Comparison of ENCODE assay signal across 2 cellular contexts in the genomic region with DNA sequence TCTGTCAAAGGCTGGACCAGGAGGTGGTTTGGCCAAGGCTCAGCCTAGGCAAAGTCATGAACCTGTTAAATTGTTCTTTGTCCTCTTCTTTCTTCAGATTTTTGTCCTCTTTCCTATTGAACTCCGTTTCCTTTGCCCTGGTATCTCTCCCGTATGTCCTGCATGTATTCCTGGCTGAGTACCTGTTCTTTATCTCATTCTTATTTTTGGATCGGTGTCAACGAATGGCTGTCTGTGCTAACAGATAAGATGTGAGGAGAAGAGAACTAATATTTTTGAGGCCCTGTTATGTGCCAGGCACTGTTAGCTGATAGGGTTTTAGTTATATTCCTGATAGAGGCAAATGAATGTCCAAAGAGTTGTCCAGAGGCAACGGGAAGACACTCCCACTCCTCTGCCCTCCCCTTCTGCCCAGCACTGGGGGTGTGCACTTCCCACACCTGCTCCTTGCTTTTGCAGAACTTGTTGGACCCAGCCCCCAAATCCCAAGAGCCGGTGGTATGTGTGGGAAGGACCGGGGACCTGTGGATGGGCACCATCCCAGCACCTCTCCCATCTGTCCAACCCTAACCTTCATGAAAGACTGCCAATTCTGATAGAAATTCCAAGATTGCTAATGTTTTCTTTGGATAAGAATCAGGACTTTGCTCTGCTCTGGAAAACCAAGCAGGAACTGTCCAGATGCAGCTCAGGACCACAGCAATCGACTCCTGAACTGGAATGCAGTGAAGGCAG.
A peak's percentile ranks its signal among the peaks of the same experiment; 100 is the strongest.
TF ChIP-seq lines count a peak whose summit lies in the region.

No MANE protein-coding gene starts in this region.

TF ChIP-seq in K562, 482 proteins besides CTCF, POLR2A, EP300 and RAD21:
- no peak for TF ChIP-seq HMGN3 (IDR thresholded peaks at IDR 0.05; ENCODE audit: borderline replicate concordance, extremely low read depth, insufficient read length, low read depth, low read length)
- TF ChIP-seq PHF20 (IDR thresholded peaks at IDR 0.05; ENCODE audit: partially characterized antibody), result no peak
- TF ChIP-seq ZNF134 (CRISPR knock-in tag; conservative IDR thresholded peaks at IDR 0.05), result no peak
- TF ChIP-seq ARID1B (IDR thresholded peaks at IDR 0.05), result peak; percentile 49; the same call in 1 of the 2 replicates
- no peak for TF ChIP-seq KAT2B (IDR thresholded peaks at IDR 0.05; ENCODE audit: low read depth, low read length)
- no peak for TF ChIP-seq ZNF197 (CRISPR knock-in tag; IDR thresholded peaks at IDR 0.05; ENCODE audit: low read depth)
- TF ChIP-seq, protein P1, sequence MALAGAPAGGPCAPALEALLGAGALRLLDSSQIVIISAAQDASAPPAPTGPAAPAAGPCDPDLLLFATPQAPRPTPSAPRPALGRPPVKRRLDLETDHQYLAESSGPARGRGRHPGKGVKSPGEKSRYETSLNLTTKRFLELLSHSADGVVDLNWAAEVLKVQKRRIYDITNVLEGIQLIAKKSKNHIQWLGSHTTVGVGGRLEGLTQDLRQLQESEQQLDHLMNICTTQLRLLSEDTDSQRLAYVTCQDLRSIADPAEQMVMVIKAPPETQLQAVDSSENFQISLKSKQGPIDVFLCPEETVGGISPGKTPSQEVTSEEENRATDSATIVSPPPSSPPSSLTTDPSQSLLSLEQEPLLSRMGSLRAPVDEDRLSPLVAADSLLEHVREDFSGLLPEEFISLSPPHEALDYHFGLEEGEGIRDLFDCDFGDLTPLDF (CRISPR knock-in tag; IDR thresholded peaks at IDR 0.05), result no peak
- TF ChIP-seq, protein P2, sequence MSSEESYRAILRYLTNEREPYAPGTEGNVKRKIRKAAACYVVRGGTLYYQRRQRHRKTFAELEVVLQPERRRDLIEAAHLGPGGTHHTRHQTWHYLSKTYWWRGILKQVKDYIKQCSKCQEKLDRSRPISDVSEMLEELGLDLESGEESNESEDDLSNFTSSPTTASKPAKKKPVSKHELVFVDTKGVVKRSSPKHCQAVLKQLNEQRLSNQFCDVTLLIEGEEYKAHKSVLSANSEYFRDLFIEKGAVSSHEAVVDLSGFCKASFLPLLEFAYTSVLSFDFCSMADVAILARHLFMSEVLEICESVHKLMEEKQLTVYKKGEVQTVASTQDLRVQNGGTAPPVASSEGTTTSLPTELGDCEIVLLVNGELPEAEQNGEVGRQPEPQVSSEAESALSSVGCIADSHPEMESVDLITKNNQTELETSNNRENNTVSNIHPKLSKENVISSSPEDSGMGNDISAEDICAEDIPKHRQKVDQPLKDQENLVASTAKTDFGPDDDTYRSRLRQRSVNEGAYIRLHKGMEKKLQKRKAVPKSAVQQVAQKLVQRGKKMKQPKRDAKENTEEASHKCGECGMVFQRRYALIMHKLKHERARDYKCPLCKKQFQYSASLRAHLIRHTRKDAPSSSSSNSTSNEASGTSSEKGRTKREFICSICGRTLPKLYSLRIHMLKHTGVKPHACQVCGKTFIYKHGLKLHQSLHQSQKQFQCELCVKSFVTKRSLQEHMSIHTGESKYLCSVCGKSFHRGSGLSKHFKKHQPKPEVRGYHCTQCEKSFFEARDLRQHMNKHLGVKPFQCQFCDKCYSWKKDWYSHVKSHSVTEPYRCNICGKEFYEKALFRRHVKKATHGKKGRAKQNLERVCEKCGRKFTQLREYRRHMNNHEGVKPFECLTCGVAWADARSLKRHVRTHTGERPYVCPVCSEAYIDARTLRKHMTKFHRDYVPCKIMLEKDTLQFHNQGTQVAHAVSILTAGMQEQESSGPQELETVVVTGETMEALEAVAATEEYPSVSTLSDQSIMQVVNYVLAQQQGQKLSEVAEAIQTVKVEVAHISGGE (CRISPR knock-in tag; IDR thresholded peaks at IDR 0.05), result no peak
- 0 out of 2 replicates have a peak, but pooled peaks have one; percentile 11 for TF ChIP-seq MEF2A (IDR thresholded peaks at IDR 0.05; ENCODE audit: control insufficient read depth, low read depth, low read length)
- TF ChIP-seq TCF3 (CRISPR knock-in tag; IDR thresholded peaks at IDR 0.05), result peak; percentile 40
- no peak for TF ChIP-seq CCAR2 (IDR thresholded peaks at IDR 0.05; ENCODE audit: low read depth, low read length)
- 0 out of 2 replicates have a peak, but pooled peaks have one; percentile 21 for TF ChIP-seq CBFA2T2 (conservative IDR thresholded peaks at IDR 0.05)
- TF ChIP-seq, protein P3, sequence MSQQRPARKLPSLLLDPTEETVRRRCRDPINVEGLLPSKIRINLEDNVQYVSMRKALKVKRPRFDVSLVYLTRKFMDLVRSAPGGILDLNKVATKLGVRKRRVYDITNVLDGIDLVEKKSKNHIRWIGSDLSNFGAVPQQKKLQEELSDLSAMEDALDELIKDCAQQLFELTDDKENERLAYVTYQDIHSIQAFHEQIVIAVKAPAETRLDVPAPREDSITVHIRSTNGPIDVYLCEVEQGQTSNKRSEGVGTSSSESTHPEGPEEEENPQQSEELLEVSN (IDR thresholded peaks at IDR 0.05; ENCODE audit: borderline replicate concordance in 1 of 2, extremely low read depth in 1 of 2, insufficient read depth in 1 of 2, insufficient read length in 1 of 2, low read depth in 1 of 2, low read length in 1 of 2, poor library complexity in 1 of 2, severe bottlenecking in 1 of 2), result no peak
- TF ChIP-seq NFIC (IDR thresholded peaks at IDR 0.05), result peak; percentile 45
- TF ChIP-seq CBFA2T3 (IDR thresholded peaks at IDR 0.05), result peak; percentile 60
- TF ChIP-seq PHF8 (IDR thresholded peaks at IDR 0.05; ENCODE audit: borderline replicate concordance, low read length), result no peak
- no peak for TF ChIP-seq PHB2 (IDR thresholded peaks at IDR 0.05; ENCODE audit: low read depth)
- TF ChIP-seq SP2 (IDR thresholded peaks at IDR 0.05; ENCODE audit: extremely low read depth, low read depth, low read length, poor library complexity, severe bottlenecking), result no peak
- no peak for TF ChIP-seq ARHGAP35 (IDR thresholded peaks at IDR 0.05; ENCODE audit: partially characterized antibody)
- no peak for TF ChIP-seq MBD2 (IDR thresholded peaks at IDR 0.05; ENCODE audit: borderline replicate concordance, low read depth)
- TF ChIP-seq, protein P4, sequence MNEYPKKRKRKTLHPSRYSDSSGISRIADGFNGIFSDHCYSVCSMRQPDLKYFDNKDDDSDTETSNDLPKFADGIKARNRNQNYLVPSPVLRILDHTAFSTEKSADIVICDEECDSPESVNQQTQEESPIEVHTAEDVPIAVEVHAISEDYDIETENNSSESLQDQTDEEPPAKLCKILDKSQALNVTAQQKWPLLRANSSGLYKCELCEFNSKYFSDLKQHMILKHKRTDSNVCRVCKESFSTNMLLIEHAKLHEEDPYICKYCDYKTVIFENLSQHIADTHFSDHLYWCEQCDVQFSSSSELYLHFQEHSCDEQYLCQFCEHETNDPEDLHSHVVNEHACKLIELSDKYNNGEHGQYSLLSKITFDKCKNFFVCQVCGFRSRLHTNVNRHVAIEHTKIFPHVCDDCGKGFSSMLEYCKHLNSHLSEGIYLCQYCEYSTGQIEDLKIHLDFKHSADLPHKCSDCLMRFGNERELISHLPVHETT (CRISPR knock-in tag; conservative IDR thresholded peaks at IDR 0.05 in 1 of 2, IDR thresholded peaks at IDR 0.05 in 1 of 2), result no peak
- no peak for TF ChIP-seq ZNF311 (CRISPR knock-in tag; IDR thresholded peaks at IDR 0.05)
- TF ChIP-seq TAL1 (IDR thresholded peaks at IDR 0.05), result 0 out of 2 replicates have a peak, but pooled peaks have one; percentile 13
- TF ChIP-seq ZKSCAN8 (CRISPR knock-in tag; IDR thresholded peaks at IDR 0.05), result no peak

TF ChIP-seq in HepG2, 621 proteins besides CTCF, POLR2A, EP300 and RAD21 (continues in another document):
- TF ChIP-seq MEIS1 (CRISPR knock-in tag; IDR thresholded peaks at IDR 0.05; ENCODE audit: borderline replicate concordance), result no peak
- TF ChIP-seq, protein P5, sequence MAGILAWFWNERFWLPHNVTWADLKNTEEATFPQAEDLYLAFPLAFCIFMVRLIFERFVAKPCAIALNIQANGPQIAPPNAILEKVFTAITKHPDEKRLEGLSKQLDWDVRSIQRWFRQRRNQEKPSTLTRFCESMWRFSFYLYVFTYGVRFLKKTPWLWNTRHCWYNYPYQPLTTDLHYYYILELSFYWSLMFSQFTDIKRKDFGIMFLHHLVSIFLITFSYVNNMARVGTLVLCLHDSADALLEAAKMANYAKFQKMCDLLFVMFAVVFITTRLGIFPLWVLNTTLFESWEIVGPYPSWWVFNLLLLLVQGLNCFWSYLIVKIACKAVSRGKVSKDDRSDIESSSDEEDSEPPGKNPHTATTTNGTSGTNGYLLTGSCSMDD (CRISPR knock-in tag; IDR thresholded peaks at IDR 0.05), result no peak
- no peak for TF ChIP-seq MED1 (CRISPR knock-in tag; IDR thresholded peaks at IDR 0.05)
- TF ChIP-seq ZNF850 (CRISPR knock-in tag; conservative IDR thresholded peaks at IDR 0.05), result no peak
- TF ChIP-seq, protein P6, sequence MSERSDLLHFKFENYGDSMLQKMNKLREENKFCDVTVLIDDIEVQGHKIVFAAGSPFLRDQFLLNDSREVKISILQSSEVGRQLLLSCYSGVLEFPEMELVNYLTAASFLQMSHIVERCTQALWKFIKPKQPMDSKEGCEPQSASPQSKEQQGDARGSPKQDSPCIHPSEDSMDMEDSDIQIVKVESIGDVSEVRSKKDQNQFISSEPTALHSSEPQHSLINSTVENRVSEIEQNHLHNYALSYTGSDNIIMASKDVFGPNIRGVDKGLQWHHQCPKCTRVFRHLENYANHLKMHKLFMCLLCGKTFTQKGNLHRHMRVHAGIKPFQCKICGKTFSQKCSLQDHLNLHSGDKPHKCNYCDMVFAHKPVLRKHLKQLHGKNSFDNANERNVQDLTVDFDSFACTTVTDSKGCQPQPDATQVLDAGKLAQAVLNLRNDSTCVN (CRISPR knock-in tag; IDR thresholded peaks at IDR 0.05; ENCODE audit: borderline replicate concordance), result 0 out of 2 replicates have a peak, but pooled peaks have one; percentile 38
- no peak for TF ChIP-seq PHF8 (CRISPR knock-in tag; IDR thresholded peaks at IDR 0.05)
- TF ChIP-seq KDM2A (CRISPR knock-in tag; IDR thresholded peaks at IDR 0.05; ENCODE audit: borderline replicate concordance, low read depth), result no peak
- no peak for TF ChIP-seq ZNF530 (CRISPR knock-in tag; IDR thresholded peaks at IDR 0.05; ENCODE audit: low read depth)
- 0 out of 2 replicates have a peak, but pooled peaks have one; percentile 5 for TF ChIP-seq HNF4A (CRISPR knock-in tag; IDR thresholded peaks at IDR 0.05)
- TF ChIP-seq ZNF326 (CRISPR knock-in tag; IDR thresholded peaks at IDR 0.05; ENCODE audit: borderline replicate concordance), result no peak
- TF ChIP-seq ZNF10 (CRISPR knock-in tag; IDR thresholded peaks at IDR 0.05; ENCODE audit: borderline replicate concordance, low read depth), result no peak
- TF ChIP-seq, protein P7, sequence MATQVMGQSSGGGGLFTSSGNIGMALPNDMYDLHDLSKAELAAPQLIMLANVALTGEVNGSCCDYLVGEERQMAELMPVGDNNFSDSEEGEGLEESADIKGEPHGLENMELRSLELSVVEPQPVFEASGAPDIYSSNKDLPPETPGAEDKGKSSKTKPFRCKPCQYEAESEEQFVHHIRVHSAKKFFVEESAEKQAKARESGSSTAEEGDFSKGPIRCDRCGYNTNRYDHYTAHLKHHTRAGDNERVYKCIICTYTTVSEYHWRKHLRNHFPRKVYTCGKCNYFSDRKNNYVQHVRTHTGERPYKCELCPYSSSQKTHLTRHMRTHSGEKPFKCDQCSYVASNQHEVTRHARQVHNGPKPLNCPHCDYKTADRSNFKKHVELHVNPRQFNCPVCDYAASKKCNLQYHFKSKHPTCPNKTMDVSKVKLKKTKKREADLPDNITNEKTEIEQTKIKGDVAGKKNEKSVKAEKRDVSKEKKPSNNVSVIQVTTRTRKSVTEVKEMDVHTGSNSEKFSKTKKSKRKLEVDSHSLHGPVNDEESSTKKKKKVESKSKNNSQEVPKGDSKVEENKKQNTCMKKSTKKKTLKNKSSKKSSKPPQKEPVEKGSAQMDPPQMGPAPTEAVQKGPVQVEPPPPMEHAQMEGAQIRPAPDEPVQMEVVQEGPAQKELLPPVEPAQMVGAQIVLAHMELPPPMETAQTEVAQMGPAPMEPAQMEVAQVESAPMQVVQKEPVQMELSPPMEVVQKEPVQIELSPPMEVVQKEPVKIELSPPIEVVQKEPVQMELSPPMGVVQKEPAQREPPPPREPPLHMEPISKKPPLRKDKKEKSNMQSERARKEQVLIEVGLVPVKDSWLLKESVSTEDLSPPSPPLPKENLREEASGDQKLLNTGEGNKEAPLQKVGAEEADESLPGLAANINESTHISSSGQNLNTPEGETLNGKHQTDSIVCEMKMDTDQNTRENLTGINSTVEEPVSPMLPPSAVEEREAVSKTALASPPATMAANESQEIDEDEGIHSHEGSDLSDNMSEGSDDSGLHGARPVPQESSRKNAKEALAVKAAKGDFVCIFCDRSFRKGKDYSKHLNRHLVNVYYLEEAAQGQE (IDR thresholded peaks at IDR 0.05; ENCODE audit: borderline replicate concordance in 1 of 2, low read depth in 1 of 2, low read length in 2 of 2), result peak in 1 of 2 experiments; percentile 56; a peak in 1 of 4 replicates
- TF ChIP-seq, protein P8, sequence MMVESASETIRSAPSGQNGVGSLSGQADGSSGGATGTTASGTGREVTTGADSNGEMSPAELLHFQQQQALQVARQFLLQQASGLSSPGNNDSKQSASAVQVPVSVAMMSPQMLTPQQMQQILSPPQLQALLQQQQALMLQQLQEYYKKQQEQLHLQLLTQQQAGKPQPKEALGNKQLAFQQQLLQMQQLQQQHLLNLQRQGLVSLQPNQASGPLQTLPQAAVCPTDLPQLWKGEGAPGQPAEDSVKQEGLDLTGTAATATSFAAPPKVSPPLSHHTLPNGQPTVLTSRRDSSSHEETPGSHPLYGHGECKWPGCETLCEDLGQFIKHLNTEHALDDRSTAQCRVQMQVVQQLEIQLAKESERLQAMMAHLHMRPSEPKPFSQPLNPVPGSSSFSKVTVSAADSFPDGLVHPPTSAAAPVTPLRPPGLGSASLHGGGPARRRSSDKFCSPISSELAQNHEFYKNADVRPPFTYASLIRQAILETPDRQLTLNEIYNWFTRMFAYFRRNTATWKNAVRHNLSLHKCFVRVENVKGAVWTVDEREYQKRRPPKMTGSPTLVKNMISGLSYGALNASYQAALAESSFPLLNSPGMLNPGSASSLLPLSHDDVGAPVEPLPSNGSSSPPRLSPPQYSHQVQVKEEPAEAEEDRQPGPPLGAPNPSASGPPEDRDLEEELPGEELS (CRISPR knock-in tag; IDR thresholded peaks at IDR 0.05), result no peak
- TF ChIP-seq, protein P9, sequence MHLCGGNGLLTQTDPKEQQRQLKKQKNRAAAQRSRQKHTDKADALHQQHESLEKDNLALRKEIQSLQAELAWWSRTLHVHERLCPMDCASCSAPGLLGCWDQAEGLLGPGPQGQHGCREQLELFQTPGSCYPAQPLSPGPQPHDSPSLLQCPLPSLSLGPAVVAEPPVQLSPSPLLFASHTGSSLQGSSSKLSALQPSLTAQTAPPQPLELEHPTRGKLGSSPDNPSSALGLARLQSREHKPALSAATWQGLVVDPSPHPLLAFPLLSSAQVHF (CRISPR knock-in tag; IDR thresholded peaks at IDR 0.05), result no peak
- no peak for TF ChIP-seq CREB1 (IDR thresholded peaks at IDR 0.05)
- TF ChIP-seq CREB1 (CRISPR knock-in tag; IDR thresholded peaks at IDR 0.05), result no peak
